In genomic region chr1:153866045-153866850, GRCh38 we compare ENCODE assay signal across 12 cellular contexts. TPM values are rescaled to one million over a fixed set of nuclear protein-coding genes. Genes with fewer than 3 reads are reported as not detected.
DNase-seq lines count a peak whose midpoint lies in the region; ATAC-seq and TF ChIP-seq lines count a peak whose summit lies in the region.
"Had no signal": no experiment of that assay in that cellular context is flagged by ENCODE, and none has a peak within 500 bp of the region (broad histone marks: within the 10 kb centered on the region; RNA-seq: fewer than 3 reads in every experiment).

No MANE protein-coding gene starts in this region.

- peaks cover 3% of the 10 kb centered on the region for H3K4me1 Mint-ChIP-seq in endodermal cell

- POLR2A ChIA-PET in SK-N-SH (lab: Yijun Ruan, JAX) = interaction anchor here (0.6 to 3.1 kb wide), 9 partner anchors 15 to 207 kb away, joined by 3 to 11 read pairs (median 3); partner anchors contain the start of genes CREB3L4, CRTC2, RPS27 and SNAPIN

- peaks cover 6% of the 10 kb centered on the region for H3F3A ChIP-seq in SK-N-SH (replicated peaks; ENCODE audit: insufficient read depth)

- peak; percentile 80 for ATAC-seq in GM18867 (IDR thresholded peaks at IDR 0.05; ENCODE audit: unreplicated experiment)
- ATAC-seq: HCT116 had no signal

- peaks cover 16% of the 10 kb centered on the region for H3K36me3 Mint-ChIP-seq in endodermal cell (ENCODE audit: low read depth)

- H3K79me2 ChIP-seq in SK-N-SH (ENCODE audit: insufficient read depth) = peaks cover 88% of the 10 kb centered on the region

- CTCF ChIA-PET in SK-N-SH (lab: Yijun Ruan, JAX) = interaction anchor here (0.8 to 1.3 kb wide), 3 partner anchors 45 to 69 kb away, joined by 3 to 4 read pairs (median 3); no protein-coding TSS in a partner anchor

- peak overlapping the region; percentile 67 for H3K4me2 ChIP-seq in SK-N-SH

- H3K9me3 Mint-ChIP-seq in endodermal cell = peaks cover 8% of the 10 kb centered on the region

- 42% methylated on average over 6 of the region's 6 CpGs for WGBS in SK-N-SH (ENCODE audit: low lambda C conversion rate)
- WGBS in endodermal cell (ENCODE audit: insufficient coverage in 1 of 2, insufficient read length in 1 of 2), 2 experiments = 94 to 98% methylated on average over 5 to 6 of the region's 6 CpGs

- DNase-seq in AG20443 (ENCODE audit: low spot score) (peak; percentile 66), SK-N-SH (peak; percentile 57), fibroblast of the conjunctiva (ENCODE audit: low read depth) (peak; percentile 36), COLO829 (ENCODE audit: low spot score) (no peak), DMS79 treated with DMSO at 0.1 percent for 48 hours (lab: John Stamatoyannopoulos, UW) (no peak), endodermal cell (no peak), SW480 (ENCODE audit: low spot score) (no peak)
- DNase-seq: NCI-H2029, nucleus accumbens, SIG-M5 had no signal

- H3K27ac Mint-ChIP-seq in endodermal cell = no peak overlapping the region

- no peak; a peak in 1 of 4 replicates for TF ChIP-seq EP300 in SK-N-SH (IDR thresholded peaks at IDR 0.05; ENCODE audit: borderline replicate concordance in 1 of 2, low read depth in 1 of 2, low read length in 1 of 2)

- H3K36me3 ChIP-seq in SK-N-SH (replicated peaks in 1 of 2; ENCODE audit: control insufficient read depth in 1 of 2, insufficient read depth in 2 of 2, low read length in 1 of 2) (peaks cover 0 to 3% of the 10 kb centered on the region in 2 experiments), endodermal cell (ENCODE audit: control insufficient read depth, insufficient read depth, low read length) (no peaks in the 10 kb centered on the region)

- H2AFZ ChIP-seq in SK-N-SH (ENCODE audit: low read depth) = no peak overlapping the region

- no peak overlapping the region for H3K4me3 Mint-ChIP-seq in endodermal cell

- H3K9ac ChIP-seq in SK-N-SH = no peak overlapping the region
- no peak overlapping the region for H3K9ac ChIP-seq in endodermal cell (ENCODE audit: extremely low read depth, low read length, poor library complexity, severe bottlenecking)

- H3K27ac ChIP-seq in SK-N-SH (ENCODE audit: low read depth in 2 of 2, low read length in 1 of 2) (peak overlapping the region; percentile 29 to 35; a peak in 3 of 4 replicates), endodermal cell (ENCODE audit: low read depth, low read length) (no peak overlapping the region)

- peaks cover 8 to 14% of the 10 kb centered on the region in 2 experiments; a peak in 2 of 4 replicates for H3K4me1 ChIP-seq in SK-N-SH (ENCODE audit: control insufficient read depth in 1 of 2, insufficient read depth in 2 of 2, low read depth in 1 of 2, low read length in 1 of 2)
- no peaks in the 10 kb centered on the region for H3K4me1 ChIP-seq in endodermal cell (ENCODE audit: control insufficient read depth, insufficient read depth, low read length)

- H3K4me3 ChIP-seq in SK-N-SH (ENCODE audit: low read depth in 2 of 2, low read length in 1 of 2) (peak overlapping the region in 1 of 2 experiments; percentile 28; a peak in 2 of 4 replicates), endodermal cell (ENCODE audit: low read length) (no peak overlapping the region)

- H3K27me3 ChIP-seq in SK-N-SH (ENCODE audit: insufficient read depth) = no peaks in the 10 kb centered on the region
- no peaks in the 10 kb centered on the region for H3K27me3 ChIP-seq in endodermal cell (ENCODE audit: control insufficient read depth, insufficient read depth, low read length, poor library complexity, severe bottlenecking)

- H3K9me3 ChIP-seq in SK-N-SH (no peaks in the 10 kb centered on the region), endodermal cell (ENCODE audit: control insufficient read depth, low read length) (no peaks in the 10 kb centered on the region)

- H4K20me1 ChIP-seq in SK-N-SH (ENCODE audit: insufficient read depth) = peaks cover 20% of the 10 kb centered on the region; the same call in 1 of the 2 replicates

- no peaks in the 10 kb centered on the region for H3K9me2 ChIP-seq in SK-N-SH

- no peaks in the 10 kb centered on the region for H3K27me3 Mint-ChIP-seq in endodermal cell (ENCODE audit: insufficient read depth)

- no peak for TF ChIP-seq RAD21 in SK-N-SH (IDR thresholded peaks at IDR 0.05; ENCODE audit: low read length)

- TF ChIP-seq CTCF in SK-N-SH (IDR thresholded peaks at IDR 0.05) (no peak), endodermal cell (conservative IDR thresholded peaks at IDR 0.05) (no peak)

TF ChIP-seq in SK-N-SH, 30 proteins besides CTCF, POLR2A, EP300 and RAD21 (continues in another document):
- TF ChIP-seq NFIC (IDR thresholded peaks at IDR 0.05; ENCODE audit: borderline replicate concordance) = peak; percentile 13; the same call in 1 of the 2 replicates
- no peak for TF ChIP-seq FOXM1 (IDR thresholded peaks at IDR 0.05; ENCODE audit: low read depth)
- no peak for TF ChIP-seq GATA2 (CRISPR knock-in tag; IDR thresholded peaks at IDR 0.05)
- no peak for TF ChIP-seq JUND (IDR thresholded peaks at IDR 0.05)
- TF ChIP-seq USF2 (IDR thresholded peaks at IDR 0.05; ENCODE audit: borderline replicate concordance, low read depth, low read length) = no peak
- peak; percentile 62 for TF ChIP-seq PBX3 (IDR thresholded peaks at IDR 0.05)
- no peak for TF ChIP-seq TEAD4 (IDR thresholded peaks at IDR 0.05; ENCODE audit: borderline replicate concordance, insufficient read depth)
- no peak for TF ChIP-seq MEF2A (IDR thresholded peaks at IDR 0.05; ENCODE audit: borderline replicate concordance, low read depth)
- TF ChIP-seq USF1 (IDR thresholded peaks at IDR 0.05; ENCODE audit: borderline replicate concordance, low read depth) = no peak
- no peak for TF ChIP-seq NRF1 (IDR thresholded peaks at IDR 0.05; ENCODE audit: low read depth, low read length)
- TF ChIP-seq, protein P1, sequence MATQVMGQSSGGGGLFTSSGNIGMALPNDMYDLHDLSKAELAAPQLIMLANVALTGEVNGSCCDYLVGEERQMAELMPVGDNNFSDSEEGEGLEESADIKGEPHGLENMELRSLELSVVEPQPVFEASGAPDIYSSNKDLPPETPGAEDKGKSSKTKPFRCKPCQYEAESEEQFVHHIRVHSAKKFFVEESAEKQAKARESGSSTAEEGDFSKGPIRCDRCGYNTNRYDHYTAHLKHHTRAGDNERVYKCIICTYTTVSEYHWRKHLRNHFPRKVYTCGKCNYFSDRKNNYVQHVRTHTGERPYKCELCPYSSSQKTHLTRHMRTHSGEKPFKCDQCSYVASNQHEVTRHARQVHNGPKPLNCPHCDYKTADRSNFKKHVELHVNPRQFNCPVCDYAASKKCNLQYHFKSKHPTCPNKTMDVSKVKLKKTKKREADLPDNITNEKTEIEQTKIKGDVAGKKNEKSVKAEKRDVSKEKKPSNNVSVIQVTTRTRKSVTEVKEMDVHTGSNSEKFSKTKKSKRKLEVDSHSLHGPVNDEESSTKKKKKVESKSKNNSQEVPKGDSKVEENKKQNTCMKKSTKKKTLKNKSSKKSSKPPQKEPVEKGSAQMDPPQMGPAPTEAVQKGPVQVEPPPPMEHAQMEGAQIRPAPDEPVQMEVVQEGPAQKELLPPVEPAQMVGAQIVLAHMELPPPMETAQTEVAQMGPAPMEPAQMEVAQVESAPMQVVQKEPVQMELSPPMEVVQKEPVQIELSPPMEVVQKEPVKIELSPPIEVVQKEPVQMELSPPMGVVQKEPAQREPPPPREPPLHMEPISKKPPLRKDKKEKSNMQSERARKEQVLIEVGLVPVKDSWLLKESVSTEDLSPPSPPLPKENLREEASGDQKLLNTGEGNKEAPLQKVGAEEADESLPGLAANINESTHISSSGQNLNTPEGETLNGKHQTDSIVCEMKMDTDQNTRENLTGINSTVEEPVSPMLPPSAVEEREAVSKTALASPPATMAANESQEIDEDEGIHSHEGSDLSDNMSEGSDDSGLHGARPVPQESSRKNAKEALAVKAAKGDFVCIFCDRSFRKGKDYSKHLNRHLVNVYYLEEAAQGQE (IDR thresholded peaks at IDR 0.05; ENCODE audit: low read depth, low read length) = no peak
- no peak for TF ChIP-seq RXRA (IDR thresholded peaks at IDR 0.05; ENCODE audit: borderline replicate concordance, low read depth)
- peak; percentile 46; the same call in 1 of the 2 replicates for TF ChIP-seq POLR2AphosphoS5 (IDR thresholded peaks at IDR 0.05; ENCODE audit: low read depth, low read length)
- peak; percentile 96 for TF ChIP-seq TCF12 (IDR thresholded peaks at IDR 0.05)
- TF ChIP-seq, protein P2, sequence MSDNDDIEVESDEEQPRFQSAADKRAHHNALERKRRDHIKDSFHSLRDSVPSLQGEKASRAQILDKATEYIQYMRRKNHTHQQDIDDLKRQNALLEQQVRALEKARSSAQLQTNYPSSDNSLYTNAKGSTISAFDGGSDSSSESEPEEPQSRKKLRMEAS (IDR thresholded peaks at IDR 0.05; ENCODE audit: low read depth) = no peak
- TF ChIP-seq SIN3A (IDR thresholded peaks at IDR 0.05; ENCODE audit: borderline replicate concordance, low read depth, low read length) = no peak

RNA-seq across cellular contexts. Expression of gene GATAD2B, which starts 56.5 kb away (rescaled TPM):
- polyA plus RNA-seq in SK-N-SH (2012; rRNA removed) = 2.7 and 2.8 TPM in 2 replicates
- 2.9 and 4.0 TPM in 2 replicates for polyA plus RNA-seq in SK-N-SH (2012; cell fraction: cytosol; rRNA removed)
- polyA plus RNA-seq in SK-N-SH (2012; cell fraction: nucleus; rRNA removed) = 5.9 and 8.3 TPM in 2 replicates
- 10 to 100 TPM; 45.2 to 51.2 TPM for total RNA-seq in endodermal cell
- 32.0 TPM for polyA plus RNA-seq in endodermal cell (2013, experiment 1 of 2)
- 31.3 TPM for polyA plus RNA-seq in endodermal cell (2013, experiment 2 of 2)

Comparison
In these comparisons a context has a peak if more than half of its experiments do, and no peak if none do; other contexts are left out.
1. DNase-seq: peak in AG20443 (single experiment), SK-N-SH (single experiment) and fibroblast of the conjunctiva (single experiment); none in COLO829 (single experiment), DMS79 treated with DMSO at 0.1 percent for 48 hours (single experiment), endodermal cell (single experiment) and SW480 (single experiment).